22 cellular contexts compared by ENCODE assay signal in the genomic region with DNA sequence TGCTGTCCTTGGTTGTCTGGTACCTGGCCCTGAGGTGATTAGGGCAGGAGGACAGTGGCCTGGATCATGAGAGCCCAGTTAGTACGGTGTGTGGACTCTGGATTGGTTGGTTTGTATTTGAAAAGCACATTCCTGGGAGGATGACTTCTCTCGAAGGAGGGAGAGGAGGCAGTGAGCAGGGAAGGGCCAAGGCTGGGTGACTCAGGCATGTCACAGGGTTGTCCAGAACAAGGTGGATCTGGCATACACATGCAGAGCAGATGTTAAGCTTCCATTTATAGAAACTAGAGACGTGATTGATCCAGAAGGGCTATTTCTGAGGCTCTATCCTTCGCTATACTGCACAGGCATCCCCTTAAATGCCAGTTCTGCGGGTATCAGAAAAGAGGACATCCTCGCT. TPM values are rescaled to one million over a fixed set of nuclear protein-coding genes. Genes with fewer than 3 reads are reported as not detected.
DNase-seq lines count a peak whose midpoint lies in the region; TF ChIP-seq lines count a peak whose summit lies in the region.
"Had no signal": no experiment of that assay in that cellular context is flagged by ENCODE, and none has a peak within 500 bp of the region (broad histone marks: within the 10 kb centered on the region; RNA-seq: fewer than 3 reads in every experiment).

No MANE protein-coding gene starts in this region.

- H3K36me3 ChIP-seq in SJCRH30, result no peaks in the 10 kb centered on the region
- H3K36me3 ChIP-seq: ascending aorta, pancreas, SJSA1, transverse colon had no signal

- H3K4me3 ChIP-seq in choroid plexus epithelial cell (ENCODE audit: low read depth, low read length), result no peak overlapping the region
- H3K4me3 ChIP-seq in SJCRH30, result no peak overlapping the region
- H3K4me3 ChIP-seq: ascending aorta, pancreas, SJSA1, skin epidermis, transverse colon had no signal

- no peaks in the 10 kb centered on the region for H3K4me1 ChIP-seq in SJCRH30
- H3K4me1 ChIP-seq: ascending aorta, pancreas, SJSA1, transverse colon had no signal

- H3K4me1 Mint-ChIP-seq in osteocyte (ENCODE audit: unreplicated experiment) (no peaks in the 10 kb centered on the region), nephron progenitor cell (peaks cover 5% of the 10 kb centered on the region)
- H3K4me1 Mint-ChIP-seq: activated CD4-positive, alpha-beta T cell treated with anti-CD3 and anti-CD28 coated beads for 36 hours; stimulated activated effector memory CD8-positive, alpha-beta T cell treated with anti-CD3 and anti-CD28 coated beads, Interleukin-12 subunit alpha, Interleukin-12 subunit beta, amount 100 ng/mL, for 72 hours had no signal

- H3K36me3 Mint-ChIP-seq in osteocyte (ENCODE audit: unreplicated experiment), result no peaks in the 10 kb centered on the region
- peaks cover 5% of the 10 kb centered on the region for H3K36me3 Mint-ChIP-seq in nephron progenitor cell (ENCODE audit: low read depth)
- H3K36me3 Mint-ChIP-seq: stimulated activated effector memory CD8-positive, alpha-beta T cell treated with anti-CD3 and anti-CD28 coated beads, Interleukin-12 subunit alpha, Interleukin-12 subunit beta, amount 100 ng/mL, for 72 hours had no signal

- TF ChIP-seq CTCF in choroid plexus epithelial cell (conservative IDR thresholded peaks at IDR 0.05; ENCODE audit: low read depth, low read length), result no peak
- no peak for TF ChIP-seq CTCF in osteocyte (IDR thresholded peaks at IDR 0.05)
- no peak for TF ChIP-seq CTCF in nephron progenitor cell (IDR thresholded peaks at IDR 0.05)

- H3K9me3 ChIP-seq in SJCRH30 (replicated peaks), result no peaks in the 10 kb centered on the region
- H3K9me3 ChIP-seq: ascending aorta, pancreas, SJSA1, transverse colon had no signal

- H3K27ac Mint-ChIP-seq in osteocyte (ENCODE audit: unreplicated experiment), result no peak overlapping the region
- H3K27ac Mint-ChIP-seq in nephron progenitor cell, result no peak overlapping the region
- H3K27ac Mint-ChIP-seq: activated CD4-positive, alpha-beta T cell treated with anti-CD3 and anti-CD28 coated beads for 36 hours; CD4-positive, alpha-beta T cell; stimulated activated effector memory CD8-positive, alpha-beta T cell treated with anti-CD3 and anti-CD28 coated beads, Interleukin-12 subunit alpha, Interleukin-12 subunit beta, amount 100 ng/mL, for 72 hours had no signal

- H3K27me3 ChIP-seq in SJCRH30, result no peaks in the 10 kb centered on the region
- H3K27me3 ChIP-seq: ascending aorta, pancreas, SJSA1 had no signal

- DNase-seq in ELR (ENCODE audit: low read depth), result peak; percentile 81
- DNase-seq in LHCN-M2 (ENCODE audit: low read depth), result peak; percentile 35
- DNase-seq in choroid plexus epithelial cell (ENCODE audit: low read depth), result peak; percentile 45
- peak; percentile 15 for DNase-seq in osteocyte (ENCODE audit: extremely low spot score, unreplicated experiment)
- DNase-seq in nephron progenitor cell, result no peak
- DNase-seq in SJCRH30, result no peak
- DNase-seq in mucosa of gallbladder (ENCODE audit: low spot score), result no peak
- DNase-seq: activated CD4-positive, alpha-beta T cell treated with anti-CD3 and anti-CD28 coated beads for 36 hours; activated CD8-positive, alpha-beta memory T cell treated with anti-CD3 and anti-CD28 coated beads, Interleukin-2, amount 50 U/mL, for 4 hours; activated gamma-delta T cell treated with Interleukin-2 at 50 U/mL for 16 hours; CD4-positive, alpha-beta T cell; DMS79 treated with DMSO at 0.1 percent for 48 hours; erythroblast; NCI-H146; pancreas; transverse colon had no signal

- H3K27ac ChIP-seq in SJCRH30, result no peak overlapping the region
- H3K27ac ChIP-seq: ascending aorta, pancreas, SJSA1, skin epidermis, transverse colon had no signal

- H3K9me3 Mint-ChIP-seq in osteocyte (ENCODE audit: unreplicated experiment) (peaks cover 3% of the 10 kb centered on the region), nephron progenitor cell (peaks cover 41% of the 10 kb centered on the region)
- H3K9me3 Mint-ChIP-seq: stimulated activated effector memory CD8-positive, alpha-beta T cell treated with anti-CD3 and anti-CD28 coated beads, Interleukin-12 subunit alpha, Interleukin-12 subunit beta, amount 100 ng/mL, for 72 hours had no signal

- H3K4me3 Mint-ChIP-seq in osteocyte (ENCODE audit: unreplicated experiment) (no peak overlapping the region), nephron progenitor cell (no peak overlapping the region)
- H3K4me3 Mint-ChIP-seq: activated CD4-positive, alpha-beta T cell treated with anti-CD3 and anti-CD28 coated beads for 36 hours; CD4-positive, alpha-beta T cell; stimulated activated effector memory CD8-positive, alpha-beta T cell treated with anti-CD3 and anti-CD28 coated beads, Interleukin-12 subunit alpha, Interleukin-12 subunit beta, amount 100 ng/mL, for 72 hours had no signal

- H3K27me3 Mint-ChIP-seq in osteocyte (ENCODE audit: unreplicated experiment) (peaks cover 13% of the 10 kb centered on the region), nephron progenitor cell (ENCODE audit: low read depth, poor library complexity) (peaks cover 7% of the 10 kb centered on the region)

RNA-seq across cellular contexts. Expression of a gene that starts 34.4 kb away (rescaled TPM):
- total RNA-seq in LHCN-M2 (2014; rRNA removed) (not detected in 2 replicates), osteocyte (not detected in 2 replicates), mucosa of gallbladder (not detected)
- not detected for polyA plus RNA-seq in LHCN-M2 (2012)
- total RNA-seq in SJCRH30 (2014; rRNA removed; shearing (Covaris generic)), result not detected in 2 replicates
- total RNA-seq: activated CD4-positive, alpha-beta T cell treated with anti-CD3 and anti-CD28 coated beads for 36 hours; ascending aorta; CD4-positive, alpha-beta T cell; dermis microvascular lymphatic vessel endothelial cell; left lobe of liver; pancreas; SJSA1; transverse colon had no signal
- polyA plus RNA-seq: pancreas had no signal

RNA-seq across cellular contexts. Expression of a gene that starts 46.8 kb away (rescaled TPM):
- total RNA-seq in LHCN-M2 (2014; rRNA removed) (0.23 and 0.96 TPM in 2 replicates), osteocyte (0.99 and 1.4 TPM in 2 replicates), mucosa of gallbladder (43.8 TPM)
- 2.1 TPM for polyA plus RNA-seq in LHCN-M2 (2012)
- total RNA-seq in SJCRH30 (2014; rRNA removed; shearing (Covaris generic)), result 6.5 and 9.4 TPM in 2 replicates

RNA-seq across cellular contexts. Expression of a gene that starts 54.5 kb away (rescaled TPM):
- total RNA-seq in LHCN-M2 (2014; rRNA removed), result not detected in 2 replicates
- polyA plus RNA-seq in LHCN-M2 (2012), result not detected
- not detected in 2 replicates for total RNA-seq in osteocyte
- total RNA-seq in SJCRH30 (2014; rRNA removed; shearing (Covaris generic)), result 0.08 and 0.10 TPM in 2 replicates
- total RNA-seq in mucosa of gallbladder, result 0.29 TPM
- total RNA-seq: SJSA1, transverse colon had no signal

Comparison
In these comparisons a context has a peak if more than half of its experiments do, and no peak if none do; other contexts are left out.
1. DNase-seq: peak in ELR (single experiment), LHCN-M2 (single experiment), choroid plexus epithelial cell (single experiment) and osteocyte (single experiment); none in nephron progenitor cell (single experiment), SJCRH30 (0 of 2) and mucosa of gallbladder (single experiment).